Comparison of ENCODE assay signal across 3 cellular contexts in genomic region chrX:10217218-10217617, GRCh38.
TF ChIP-seq lines count a peak whose summit lies in the region.

No MANE protein-coding gene starts in this region.

TF ChIP-seq in liver, 16 proteins besides CTCF, POLR2A, EP300 and RAD21:
- no peak for TF ChIP-seq MAX (IDR thresholded peaks at IDR 0.05)
- no peak for TF ChIP-seq FOXA1 (IDR thresholded peaks at IDR 0.05)
- no peak for TF ChIP-seq EGR1 (IDR thresholded peaks at IDR 0.05; ENCODE audit: low read depth in 2 of 2)
- TF ChIP-seq HNF4A (conservative IDR thresholded peaks at IDR 0.05), result no peak
- no peak for TF ChIP-seq JUND (IDR thresholded peaks at IDR 0.05)
- no peak for TF ChIP-seq YY1 (IDR thresholded peaks at IDR 0.05)
- TF ChIP-seq NR2F2 (IDR thresholded peaks at IDR 0.05), result no peak
- no peak for TF ChIP-seq ATF3 (IDR thresholded peaks at IDR 0.05)
- no peak for TF ChIP-seq SP1 (IDR thresholded peaks at IDR 0.05)
- no peak for TF ChIP-seq GABPA (IDR thresholded peaks at IDR 0.05 in 1 of 2, conservative IDR thresholded peaks at IDR 0.05 in 1 of 2)

TF ChIP-seq in HepG2, 621 proteins besides CTCF, POLR2A, EP300 and RAD21:
- TF ChIP-seq ZNF10 (CRISPR knock-in tag; IDR thresholded peaks at IDR 0.05; ENCODE audit: borderline replicate concordance, low read depth), result no peak

TF ChIP-seq in H1, 55 proteins besides CTCF, POLR2A, EP300 and RAD21:
- no peak for TF ChIP-seq EGR1 (IDR thresholded peaks at IDR 0.05; ENCODE audit: borderline replicate concordance, low read depth, low read length)
